9 cellular contexts compared by ENCODE assay signal in the genomic region with DNA sequence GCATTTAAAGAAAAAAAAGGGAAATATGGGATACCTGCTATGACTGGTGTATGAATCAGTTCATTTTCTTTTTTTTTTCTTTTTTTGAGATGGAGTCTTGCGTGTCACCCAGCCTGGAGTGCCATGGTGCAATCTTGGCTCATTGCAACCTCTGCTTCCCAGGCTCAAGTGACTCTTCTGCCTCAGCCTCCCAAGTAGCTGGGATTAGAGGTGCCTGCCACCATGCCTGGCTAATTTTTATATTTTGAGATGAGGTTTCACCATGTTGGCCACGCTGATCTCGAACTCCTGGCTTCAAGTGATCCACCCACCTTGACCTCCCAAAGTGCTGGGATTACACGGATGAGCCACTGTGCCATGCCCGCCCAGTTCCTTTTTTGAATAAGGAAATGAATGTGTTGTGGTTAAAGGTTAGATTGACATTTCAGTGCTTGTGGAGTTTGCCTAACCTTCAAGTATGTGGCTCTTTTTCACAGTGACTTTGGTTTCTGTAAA. TPM values are rescaled to one million over a fixed set of nuclear protein-coding genes. Genes with fewer than 3 reads are reported as not detected.
DNase-seq lines count a peak whose midpoint lies in the region; ATAC-seq, FAIRE-seq and TF ChIP-seq lines count a peak whose summit lies in the region.
"Had no signal": no experiment of that assay in that cellular context is flagged by ENCODE, and none has a peak within 500 bp of the region (broad histone marks: within the 10 kb centered on the region; RNA-seq: fewer than 3 reads in every experiment).

No MANE protein-coding gene starts in this region.

- TF ChIP-seq CTCF in colonic mucosa (IDR thresholded peaks at IDR 0.05) = no peak
- TF ChIP-seq CTCF in D721Med (IDR thresholded peaks at IDR 0.05; ENCODE audit: insufficient read depth, missing control alignments) = no peak

- H3K27ac Mint-ChIP-seq in activated CD4-positive, alpha-beta T cell treated with anti-CD3 and anti-CD28 coated beads for 36 hours = peak overlapping the region; percentile 83
- peak overlapping the region; percentile 92 for H3K27ac Mint-ChIP-seq in stimulated activated effector memory CD8-positive, alpha-beta T cell treated with anti-CD3 and anti-CD28 coated beads, Interleukin-12 subunit alpha, Interleukin-12 subunit beta, amount 100 ng/mL, for 72 hours

- peaks cover 86% of the 10 kb centered on the region for H3K36me3 Mint-ChIP-seq in activated CD4-positive, alpha-beta T cell treated with anti-CD3 and anti-CD28 coated beads for 36 hours (ENCODE audit: low read depth)
- H3K36me3 Mint-ChIP-seq in stimulated activated effector memory CD8-positive, alpha-beta T cell treated with anti-CD3 and anti-CD28 coated beads, Interleukin-12 subunit alpha, Interleukin-12 subunit beta, amount 100 ng/mL, for 72 hours = peaks cover 100% of the 10 kb centered on the region

- H3K9me3 Mint-ChIP-seq in activated CD4-positive, alpha-beta T cell treated with anti-CD3 and anti-CD28 coated beads for 36 hours (ENCODE audit: low read depth) = no peaks in the 10 kb centered on the region
- no peaks in the 10 kb centered on the region for H3K9me3 Mint-ChIP-seq in stimulated activated effector memory CD8-positive, alpha-beta T cell treated with anti-CD3 and anti-CD28 coated beads, Interleukin-12 subunit alpha, Interleukin-12 subunit beta, amount 100 ng/mL, for 72 hours
- H3K9me3 Mint-ChIP-seq: neural crest cell had no signal

- intact Hi-C loops in activated CD4-positive, alpha-beta T cell treated with anti-CD3 and anti-CD28 coated beads for 36 hours (cut with DNase I, micrococcal nuclease) = no loop called here
- intact Hi-C loops in colonic mucosa (cut with DNase I) = no loop called here

- peak overlapping the region; percentile 30 for H3K27ac ChIP-seq in colonic mucosa

- peaks cover 19% of the 10 kb centered on the region for H3K36me3 ChIP-seq in colonic mucosa

- H3K4me1 Mint-ChIP-seq in activated CD4-positive, alpha-beta T cell treated with anti-CD3 and anti-CD28 coated beads for 36 hours = peaks cover 88% of the 10 kb centered on the region
- peaks cover 95% of the 10 kb centered on the region for H3K4me1 Mint-ChIP-seq in stimulated activated effector memory CD8-positive, alpha-beta T cell treated with anti-CD3 and anti-CD28 coated beads, Interleukin-12 subunit alpha, Interleukin-12 subunit beta, amount 100 ng/mL, for 72 hours

- ATAC-seq in activated CD4-positive, alpha-beta T cell treated with anti-CD3 and anti-CD28 coated beads for 36 hours = peak; percentile 73
- peak; percentile 80 for ATAC-seq in stimulated activated effector memory CD8-positive, alpha-beta T cell treated with anti-CD3 and anti-CD28 coated beads, Interleukin-12 subunit alpha, Interleukin-12 subunit beta, amount 100 ng/mL, for 72 hours
- no peak for ATAC-seq in HG03280 (IDR thresholded peaks at IDR 0.05; ENCODE audit: unreplicated experiment)

- no peak overlapping the region for H3K9ac ChIP-seq in colonic mucosa (ENCODE audit: low read depth in 2 of 2, low read length in 2 of 2)

- no peak for FAIRE-seq in D721Med (lab: Jason Lieb, UNC)

- H3K4me3 ChIP-seq in colonic mucosa = no peak overlapping the region

- H3K9me3 ChIP-seq in colonic mucosa = no peaks in the 10 kb centered on the region

- POLR2A ChIA-PET in activated CD4-positive, alpha-beta T cell treated with anti-CD3 and anti-CD28 coated beads for 36 hours (lab: Charles Lee) = no interaction called here

- peaks cover 31% of the 10 kb centered on the region for H3K4me1 ChIP-seq in colonic mucosa

- no peaks in the 10 kb centered on the region for H3K27me3 Mint-ChIP-seq in activated CD4-positive, alpha-beta T cell treated with anti-CD3 and anti-CD28 coated beads for 36 hours

- CTCF ChIA-PET in activated CD4-positive, alpha-beta T cell treated with anti-CD3 and anti-CD28 coated beads for 36 hours (lab: Charles Lee) = interaction anchor here (5.0 kb wide), 1 partner anchor 11 kb away, joined by 20 read pairs; no protein-coding TSS in a partner anchor

- peak overlapping the region; percentile 52 for H3K4me3 Mint-ChIP-seq in activated CD4-positive, alpha-beta T cell treated with anti-CD3 and anti-CD28 coated beads for 36 hours
- peak overlapping the region; percentile 57 for H3K4me3 Mint-ChIP-seq in stimulated activated effector memory CD8-positive, alpha-beta T cell treated with anti-CD3 and anti-CD28 coated beads, Interleukin-12 subunit alpha, Interleukin-12 subunit beta, amount 100 ng/mL, for 72 hours

- H3K27me3 ChIP-seq in colonic mucosa = no peaks in the 10 kb centered on the region

- DNase-seq in activated CD4-positive, alpha-beta T cell treated with anti-CD3 and anti-CD28 coated beads for 36 hours = peak; percentile 59
- no peak for DNase-seq in activated CD4-positive, alpha-beta T cell treated with anti-CD3 and anti-CD28 coated beads, Interleukin-2, amount 50 U/mL, for 4 hours
- peak; percentile 65 for DNase-seq in NOMO-1 treated with dmso at 0.1 percent for 144 hours (lab: John Stamatoyannopoulos, UW; ENCODE audit: unreplicated experiment)
- DNase-seq in colonic mucosa = peak; percentile 40
- no peak for DNase-seq in stimulated activated effector memory CD8-positive, alpha-beta T cell treated with anti-CD3 and anti-CD28 coated beads, Interleukin-12 subunit alpha, Interleukin-12 subunit beta, amount 100 ng/mL, for 72 hours (ENCODE audit: low spot score in 2 of 2)
- no peak for DNase-seq in D721Med (ENCODE audit: insufficient read length, low spot score)
- no peak for DNase-seq in stimulated activated CD4-positive, alpha-beta T cell treated with anti-CD3 and anti-CD28 coated beads, Interleukin-2, amount 100 ng/mL, for 48 hours

RNA-seq across cellular contexts. Expression of a gene that starts 7.7 kb away (rescaled TPM):
- total RNA-seq in activated CD4-positive, alpha-beta T cell treated with anti-CD3 and anti-CD28 coated beads for 36 hours = 10 to 100 TPM; 42.4 to 51.4 TPM
- 10 to 100 TPM; 50.2 to 57.0 TPM for total RNA-seq in colonic mucosa

Comparison
In these comparisons a context has a peak if more than half of its experiments do, and no peak if none do; other contexts are left out.
1. DNase-seq: peak in activated CD4-positive, alpha-beta T cell treated with anti-CD3 and anti-CD28 coated beads for 36 hours (single experiment), NOMO-1 treated with dmso at 0.1 percent for 144 hours (single experiment) and colonic mucosa (single experiment); none in activated CD4-positive, alpha-beta T cell treated with anti-CD3 and anti-CD28 coated beads, Interleukin-2, amount 50 U/mL, for 4 hours (0 of 2), stimulated activated effector memory CD8-positive, alpha-beta T cell treated with anti-CD3 and anti-CD28 coated beads, Interleukin-12 subunit alpha, Interleukin-12 subunit beta, amount 100 ng/mL, for 72 hours (0 of 2), D721Med (single experiment) and stimulated activated CD4-positive, alpha-beta T cell treated with anti-CD3 and anti-CD28 coated beads, Interleukin-2, amount 100 ng/mL, for 48 hours (0 of 2).